ENCODE assay signal across 14 cellular contexts in genomic region chr10:115989621-115990020, GRCh38.
"Had no signal": no experiment of that assay in that cellular context is flagged by ENCODE, and none has a peak within 500 bp of the region (broad histone marks: within the 10 kb centered on the region; RNA-seq: fewer than 3 reads in every experiment).

No MANE protein-coding gene starts in this region.

- H3K4me3 ChIP-seq: gastrocnemius medialis, right atrium auricular region, transverse colon had no signal

- H3K27me3 ChIP-seq: gastrocnemius medialis, right atrium auricular region, transverse colon had no signal

- H3K36me3 ChIP-seq: gastrocnemius medialis, right atrium auricular region, transverse colon had no signal

- FAIRE-seq: small intestine had no signal

- DNase-seq: activated CD4-positive, alpha-beta T cell treated with anti-CD3 and anti-CD28 coated beads, Interleukin-2, amount 50 U/mL, for 4 hours; activated CD4-positive, CD25-positive, alpha-beta regulatory T cell treated with anti-CD3 and anti-CD28 coated beads, Interleukin-2, amount 50 U/mL, for 72 hours; activated naive CD4-positive, alpha-beta T cell treated with anti-CD3 and anti-CD28 coated beads, Interleukin-2, amount 50 U/mL, for 16 hours; activated T-cell treated with anti-CD3 and anti-CD28 coated beads, Interleukin-2, amount 50 U/mL, for 24 hours; cerebellar nuclear complex; effector memory CD8-positive, alpha-beta T cell; gastrocnemius medialis; kidney glomerular epithelial cell; occipital lobe; small intestine; stimulated activated naive CD8-positive, alpha-beta T cell treated with anti-CD3 and anti-CD28 coated beads, Interleukin-15, Interleukin-2, amounts not matched to agents 100 U/mL and 50 U/mL, for 24 hours; T-helper 1 cell; transverse colon had no signal
